2 cellular contexts compared by ENCODE assay signal in the genomic region with DNA sequence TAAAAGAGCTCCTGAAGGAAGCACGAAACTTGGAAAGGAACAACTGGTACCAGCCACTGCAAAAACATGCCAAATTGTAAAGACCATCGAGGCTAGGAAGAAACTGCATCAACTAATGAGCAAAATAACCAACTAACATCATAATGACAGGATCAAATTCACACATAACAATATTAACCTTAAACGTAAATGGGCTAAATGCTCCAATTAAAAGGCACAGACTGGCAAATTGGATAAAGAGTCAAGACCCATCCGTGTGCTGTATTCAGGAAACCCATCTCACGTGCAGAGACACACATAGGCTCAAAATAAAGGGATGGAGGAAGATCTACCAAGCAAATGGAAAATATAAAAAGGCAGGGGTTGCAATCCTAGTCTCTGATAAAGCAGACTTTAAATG. TPM values are rescaled to one million over a fixed set of nuclear protein-coding genes. Genes with fewer than 3 reads are reported as not detected.
"Had no signal": no experiment of that assay in that cellular context is flagged by ENCODE, and none has a peak within 500 bp of the region (broad histone marks: within the 10 kb centered on the region; RNA-seq: fewer than 3 reads in every experiment).

No MANE protein-coding gene starts in this region.

RNA-seq across cellular contexts. Expression of a gene that starts 42.3 kb away (rescaled TPM):
- total RNA-seq: HepG2 had no signal
- polyA plus RNA-seq: HepG2, IgD-negative memory B cell had no signal
